16 cellular contexts compared by ENCODE assay signal in the genomic region with DNA sequence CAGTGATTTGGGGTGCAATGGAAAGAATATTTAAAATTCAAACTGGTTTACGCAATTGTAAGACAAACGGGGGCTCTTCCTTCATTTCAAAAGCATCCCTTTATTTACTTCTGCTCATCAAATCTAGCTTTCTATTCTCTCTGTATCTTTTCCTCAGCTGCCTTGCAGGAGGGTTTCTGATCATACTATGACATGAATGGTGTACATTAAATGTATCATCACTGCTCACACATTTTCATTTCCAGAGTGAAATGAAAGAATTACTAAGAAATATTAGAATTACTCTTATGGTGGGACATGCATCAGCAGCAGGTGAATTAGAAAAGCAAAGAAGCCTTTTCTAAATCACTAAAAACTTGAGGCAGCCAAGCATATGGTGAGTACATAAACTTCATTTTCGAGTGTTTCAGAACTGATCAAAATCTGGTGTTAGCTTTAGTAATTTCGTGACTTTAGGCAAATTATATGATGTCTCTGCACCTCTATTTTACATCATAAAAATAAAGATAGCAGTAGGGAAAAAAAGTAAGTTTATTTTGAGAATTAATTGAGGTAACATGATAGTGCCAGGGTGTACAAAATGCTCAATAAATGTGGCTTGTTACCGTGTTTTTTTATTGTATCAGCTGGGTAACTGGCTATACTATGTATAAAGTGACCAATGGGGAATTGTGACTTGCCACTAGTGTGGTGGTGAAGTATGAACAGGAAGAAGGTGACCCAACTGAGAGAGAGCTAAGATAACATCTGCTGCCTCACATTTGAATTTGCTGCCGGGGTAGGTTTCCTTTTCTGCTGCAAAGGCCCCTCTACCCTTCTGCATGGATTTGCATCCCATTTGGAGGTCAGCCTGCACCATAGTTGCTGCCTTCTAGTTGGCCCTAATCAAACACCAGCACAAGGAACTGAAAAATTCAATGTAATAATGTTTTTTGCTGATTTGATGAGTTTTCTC. TPM values are rescaled to one million over a fixed set of nuclear protein-coding genes. Genes with fewer than 3 reads are reported as not detected.
DNase-seq lines count a peak whose midpoint lies in the region; ATAC-seq, FAIRE-seq and TF ChIP-seq lines count a peak whose summit lies in the region.
"Had no signal": no experiment of that assay in that cellular context is flagged by ENCODE, and none has a peak within 500 bp of the region (broad histone marks: within the 10 kb centered on the region; RNA-seq: fewer than 3 reads in every experiment).

No MANE protein-coding gene starts in this region.

- ATAC-seq in GM19328 (IDR thresholded peaks at IDR 0.05; ENCODE audit: unreplicated experiment) (peak; percentile 74), HG02642 (IDR thresholded peaks at IDR 0.05; ENCODE audit: poor library complexity, unreplicated experiment) (peak; percentile 77), HG03378 (IDR thresholded peaks at IDR 0.05; ENCODE audit: unreplicated experiment) (peak; percentile 88)
- ATAC-seq: left ventricle myocardium superior had no signal

- no peak for TF ChIP-seq CTCF in esophagus squamous epithelium (IDR thresholded peaks at IDR 0.05)

- H3K4me3 Mint-ChIP-seq in activated T-helper 1 cell treated with anti-CD3 and anti-CD28 coated beads, Interleukin-12 subunit alpha, Interleukin-12 subunit beta, Interleukin-2, Interleukin-4 antibody, amounts not matched to agents 30 ng/mL and 10 ng/mL and 1 ng/mL, durations not matched to agents 14 hours and 24 hours and 36 hours: no peak overlapping the region
- H3K4me3 Mint-ChIP-seq: stimulated activated naive CD8-positive, alpha-beta T cell treated with anti-CD3 and anti-CD28 coated beads, Interleukin-15, Interleukin-2, amounts not matched to agents 100 ng/mL and 50 ng/mL, for 24 hours had no signal

- H3K36me3 Mint-ChIP-seq in activated T-helper 1 cell treated with anti-CD3 and anti-CD28 coated beads, Interleukin-12 subunit alpha, Interleukin-12 subunit beta, Interleukin-2, Interleukin-4 antibody, amounts not matched to agents 30 ng/mL and 10 ng/mL and 1 ng/mL, durations not matched to agents 14 hours and 24 hours and 36 hours (ENCODE audit: low read depth): peaks cover 3% of the 10 kb centered on the region

- H3K4me1 ChIP-seq in esophagus squamous epithelium: no peaks in the 10 kb centered on the region
- H3K4me1 ChIP-seq: Peyer's patch had no signal

- H3K9me3 Mint-ChIP-seq in activated T-helper 1 cell treated with anti-CD3 and anti-CD28 coated beads, Interleukin-12 subunit alpha, Interleukin-12 subunit beta, Interleukin-2, Interleukin-4 antibody, amounts not matched to agents 30 ng/mL and 10 ng/mL and 1 ng/mL, durations not matched to agents 14 hours and 24 hours and 36 hours: peaks cover 3% of the 10 kb centered on the region
- H3K9me3 Mint-ChIP-seq: stimulated activated naive CD8-positive, alpha-beta T cell treated with anti-CD3 and anti-CD28 coated beads, Interleukin-15, Interleukin-2, amounts not matched to agents 100 ng/mL and 50 ng/mL, for 24 hours had no signal

- no peaks in the 10 kb centered on the region for H3K27me3 ChIP-seq in esophagus squamous epithelium
- H3K27me3 ChIP-seq: ovary, Peyer's patch had no signal

- intact Hi-C loops in esophagus squamous epithelium (cut with DNase I): no loop called here
- intact Hi-C loops in activated T-helper 1 cell treated with anti-CD3 and anti-CD28 coated beads, Interleukin-12 subunit alpha, Interleukin-12 subunit beta, Interleukin-2, Interleukin-4 antibody, amounts not matched to agents 30 ng/mL and 10 ng/mL and 1 ng/mL, durations not matched to agents 14 hours and 24 hours and 36 hours (cut with micrococcal nuclease): no loop called here

- peak; percentile 75; the same call in 1 of the 2 replicates for TF ChIP-seq POLR2A in GM12891 (IDR thresholded peaks at IDR 0.05; ENCODE audit: low read depth, low read length)
- no peak for TF ChIP-seq POLR2A in esophagus squamous epithelium (IDR thresholded peaks at IDR 0.05)

- 52 to 62% methylated on average over 6 of the region's 6 CpGs for WGBS in esophagus squamous epithelium, 2 donors

- peaks cover 49% of the 10 kb centered on the region for H3K27me3 Mint-ChIP-seq in activated T-helper 1 cell treated with anti-CD3 and anti-CD28 coated beads, Interleukin-12 subunit alpha, Interleukin-12 subunit beta, Interleukin-2, Interleukin-4 antibody, amounts not matched to agents 30 ng/mL and 10 ng/mL and 1 ng/mL, durations not matched to agents 14 hours and 24 hours and 36 hours (ENCODE audit: insufficient read depth)

- no peaks in the 10 kb centered on the region for H3K4me1 Mint-ChIP-seq in activated T-helper 1 cell treated with anti-CD3 and anti-CD28 coated beads, Interleukin-12 subunit alpha, Interleukin-12 subunit beta, Interleukin-2, Interleukin-4 antibody, amounts not matched to agents 30 ng/mL and 10 ng/mL and 1 ng/mL, durations not matched to agents 14 hours and 24 hours and 36 hours (ENCODE audit: low read depth)

- H3K9me3 ChIP-seq in esophagus squamous epithelium: no peaks in the 10 kb centered on the region
- H3K9me3 ChIP-seq: ovary, Peyer's patch had no signal

- no peak overlapping the region for H3K27ac Mint-ChIP-seq in activated T-helper 1 cell treated with anti-CD3 and anti-CD28 coated beads, Interleukin-12 subunit alpha, Interleukin-12 subunit beta, Interleukin-2, Interleukin-4 antibody, amounts not matched to agents 30 ng/mL and 10 ng/mL and 1 ng/mL, durations not matched to agents 14 hours and 24 hours and 36 hours
- H3K27ac Mint-ChIP-seq: stimulated activated naive CD8-positive, alpha-beta T cell treated with anti-CD3 and anti-CD28 coated beads, Interleukin-15, Interleukin-2, amounts not matched to agents 100 ng/mL and 50 ng/mL, for 24 hours had no signal

- DNase-seq in GM12891 (ENCODE audit: insufficient read length, low spot score) (no peak), esophagus squamous epithelium (lab: John Stamatoyannopoulos, UW) (no peak), kidney tubule cell (ENCODE audit: low spot score) (no peak), NCI-H1930 (lab: John Stamatoyannopoulos, UW) (no peak)
- no peak for DNase-seq in activated T-helper 1 cell treated with anti-CD3 and anti-CD28 coated beads, Interleukin-12 subunit alpha, Interleukin-12 subunit beta, Interleukin-2, Interleukin-4 antibody, amounts not matched to agents 30 ng/mL and 10 ng/mL and 1 ng/mL, durations not matched to agents 14 hours and 24 hours and 36 hours (ENCODE audit: low spot score)
- DNase-seq: head of caudate nucleus, left ventricle myocardium superior, ovary, Peyer's patch had no signal

- peak; percentile 90 for FAIRE-seq in GM12891 (lab: Jason Lieb, UNC)
- FAIRE-seq: astrocyte had no signal

- no peak overlapping the region for H3K4me3 ChIP-seq in esophagus squamous epithelium
- H3K4me3 ChIP-seq: ovary, Peyer's patch had no signal

- no peak overlapping the region for H3K27ac ChIP-seq in esophagus squamous epithelium
- H3K27ac ChIP-seq: ovary, Peyer's patch had no signal

- H3K36me3 ChIP-seq in esophagus squamous epithelium: no peaks in the 10 kb centered on the region
- H3K36me3 ChIP-seq: ovary, Peyer's patch had no signal

TF ChIP-seq in GM12891, 5 proteins besides CTCF, POLR2A, EP300 and RAD21:
- TF ChIP-seq POLR2AphosphoS5 (IDR thresholded peaks at IDR 0.05; ENCODE audit: low read depth, low read length): peak; percentile 41; the same call in 1 of the 2 replicates
- no peak for TF ChIP-seq PAX5 (IDR thresholded peaks at IDR 0.05; ENCODE audit: insufficient read depth, low read length, severe bottlenecking)
- no peak for TF ChIP-seq TAF1 (IDR thresholded peaks at IDR 0.05; ENCODE audit: low read depth, low read length)
- TF ChIP-seq POU2F2 (IDR thresholded peaks at IDR 0.05; ENCODE audit: low read depth, low read length): peak; percentile 72; the same call in 1 of the 2 replicates
- no peak for TF ChIP-seq SPI1 (IDR thresholded peaks at IDR 0.05; ENCODE audit: low read depth, low read length)

RNA-seq across cellular contexts. Expression of a gene that starts 23.8 kb away (rescaled TPM):
- polyA plus RNA-seq in GM12891 (2012; ENCODE audit: low read depth, missing spikeins): not detected
- not detected for total RNA-seq in esophagus squamous epithelium
- not detected in 2 replicates for total RNA-seq in activated T-helper 1 cell treated with anti-CD3 and anti-CD28 coated beads, Interleukin-12 subunit alpha, Interleukin-12 subunit beta, Interleukin-2, Interleukin-4 antibody, amounts not matched to agents 30 ng/mL and 10 ng/mL and 1 ng/mL, durations not matched to agents 14 hours and 24 hours and 36 hours
- total RNA-seq: astrocyte; H4; left ventricle myocardium superior; ovary; Peyer's patch; T-helper 2 cell treated with Interferon-gamma antibody and Interleukin-4, amounts not matched to agents 100 ng/mL and 5 ng/mL, for 36 hours had no signal
- polyA plus RNA-seq: ovary had no signal

RNA-seq across cellular contexts. Expression of a gene that starts 34.4 kb away (rescaled TPM):
- polyA plus RNA-seq in GM12891 (2012; ENCODE audit: low read depth, missing spikeins): not detected
- total RNA-seq in esophagus squamous epithelium: 1 to 10 TPM in 1 of 4 donors, not detected in 3; 1.4 TPM
- 0.27 TPM in 1 of 2 replicates, not detected in the other for total RNA-seq in activated T-helper 1 cell treated with anti-CD3 and anti-CD28 coated beads, Interleukin-12 subunit alpha, Interleukin-12 subunit beta, Interleukin-2, Interleukin-4 antibody, amounts not matched to agents 30 ng/mL and 10 ng/mL and 1 ng/mL, durations not matched to agents 14 hours and 24 hours and 36 hours
- total RNA-seq: astrocyte; H4; left ventricle myocardium superior; ovary; Peyer's patch; T-helper 2 cell treated with Interferon-gamma antibody and Interleukin-4, amounts not matched to agents 100 ng/mL and 5 ng/mL, for 36 hours had no signal
- polyA plus RNA-seq: ovary had no signal
